In genomic region chr5:126368239-126368812, GRCh38 we compare ENCODE assay signal across 1 cellular context.
TF ChIP-seq lines count a peak whose summit lies in the region.

No MANE protein-coding gene starts in this region.

TF ChIP-seq in HepG2, 621 proteins besides CTCF, POLR2A, EP300 and RAD21 (continued from another document and continues in another):
- no peak for TF ChIP-seq ZBTB14 (CRISPR knock-in tag; IDR thresholded peaks at IDR 0.05)
- TF ChIP-seq MED1 (CRISPR knock-in tag; IDR thresholded peaks at IDR 0.05) = peak; percentile 47; the same call in 1 of the 2 replicates
- peak; percentile 71 for TF ChIP-seq SKI (IDR thresholded peaks at IDR 0.05; ENCODE audit: partially characterized antibody)
- no peak for TF ChIP-seq SOX13 (IDR thresholded peaks at IDR 0.05)
- peak in 1 of 2 experiments; percentile 42; a peak in 1 of 4 replicates for TF ChIP-seq SOX13 (CRISPR knock-in tag; conservative IDR thresholded peaks at IDR 0.05 in 1 of 2, IDR thresholded peaks at IDR 0.05 in 1 of 2)
- no peak for TF ChIP-seq ZNF691 (CRISPR knock-in tag; IDR thresholded peaks at IDR 0.05; ENCODE audit: borderline replicate concordance, low read depth)
- peak; percentile 97 for TF ChIP-seq RXRB (CRISPR knock-in tag; IDR thresholded peaks at IDR 0.05; ENCODE audit: borderline replicate concordance)
- no peak for TF ChIP-seq ZSCAN9 (CRISPR knock-in tag; IDR thresholded peaks at IDR 0.05; ENCODE audit: borderline replicate concordance)
- TF ChIP-seq ZUFSP (CRISPR knock-in tag; IDR thresholded peaks at IDR 0.05; ENCODE audit: borderline replicate concordance) = no peak
- peak; percentile 54 for TF ChIP-seq ARID5B (CRISPR knock-in tag; IDR thresholded peaks at IDR 0.05)
- TF ChIP-seq ZNF230 (CRISPR knock-in tag; IDR thresholded peaks at IDR 0.05) = no peak
- TF ChIP-seq SOX5 (CRISPR knock-in tag; IDR thresholded peaks at IDR 0.05; ENCODE audit: borderline replicate concordance) = peak; percentile 43; the same call in 1 of the 2 replicates
- TF ChIP-seq MAFG (CRISPR knock-in tag; IDR thresholded peaks at IDR 0.05) = no peak
- no peak for TF ChIP-seq ZSCAN12 (CRISPR knock-in tag; IDR thresholded peaks at IDR 0.05)
- TF ChIP-seq ZNF557 (CRISPR knock-in tag; IDR thresholded peaks at IDR 0.05) = no peak
- TF ChIP-seq NKX3-1 (CRISPR knock-in tag; IDR thresholded peaks at IDR 0.05) = no peak
- TF ChIP-seq HNRNPK (IDR thresholded peaks at IDR 0.05; ENCODE audit: low read depth, low read length, poor library complexity, severe bottlenecking) = no peak
- TF ChIP-seq FOXK1 (CRISPR knock-in tag; IDR thresholded peaks at IDR 0.05; ENCODE audit: borderline replicate concordance, low read depth) = peak; percentile 53; the same call in 1 of the 2 replicates
- no peak for TF ChIP-seq ZNF646 (CRISPR knock-in tag; IDR thresholded peaks at IDR 0.05)
- peak; percentile 48 for TF ChIP-seq CREM (IDR thresholded peaks at IDR 0.05)
- TF ChIP-seq CREM (CRISPR knock-in tag; IDR thresholded peaks at IDR 0.05) = no peak
- TF ChIP-seq HDAC1 (CRISPR knock-in tag; IDR thresholded peaks at IDR 0.05) = peak; percentile 58; the same call in 1 of the 2 replicates
- TF ChIP-seq ZNF335 (CRISPR knock-in tag; IDR thresholded peaks at IDR 0.05) = 0 out of 2 replicates have a peak, but pooled peaks have one; percentile 19
- TF ChIP-seq ZMYM4 (CRISPR knock-in tag; IDR thresholded peaks at IDR 0.05) = peak; percentile 47; the same call in 1 of the 2 replicates
- TF ChIP-seq SOX6 (IDR thresholded peaks at IDR 0.05) = no peak
- TF ChIP-seq SOX6 (CRISPR knock-in tag; IDR thresholded peaks at IDR 0.05) = peak; percentile 44
- peak; percentile 56; the same call in 1 of the 2 replicates for TF ChIP-seq NR2F6 (IDR thresholded peaks at IDR 0.05)
- 0 out of 2 replicates have a peak, but pooled peaks have one; percentile 10 for TF ChIP-seq NR2F6 (CRISPR knock-in tag; IDR thresholded peaks at IDR 0.05)
- no peak for TF ChIP-seq ZNF260 (CRISPR knock-in tag; IDR thresholded peaks at IDR 0.05; ENCODE audit: borderline replicate concordance, low read depth)
- peak; percentile 79 for TF ChIP-seq PITX1 (CRISPR knock-in tag; IDR thresholded peaks at IDR 0.05)
- TF ChIP-seq HNF4A (CRISPR knock-in tag; IDR thresholded peaks at IDR 0.05) = 0 out of 2 replicates have a peak, but pooled peaks have one; percentile 15
- no peak for TF ChIP-seq U2AF2 (IDR thresholded peaks at IDR 0.05; ENCODE audit: low read depth, low read length)
- peak; percentile 31; the same call in 1 of the 2 replicates for TF ChIP-seq ETV5 (CRISPR knock-in tag; IDR thresholded peaks at IDR 0.05; ENCODE audit: borderline replicate concordance)
- TF ChIP-seq PHF21A (CRISPR knock-in tag; IDR thresholded peaks at IDR 0.05) = peak; percentile 29; the same call in 1 of the 2 replicates
- TF ChIP-seq ZNF790 (CRISPR knock-in tag; IDR thresholded peaks at IDR 0.05; ENCODE audit: borderline replicate concordance) = no peak
- no peak for TF ChIP-seq KLF13 (CRISPR knock-in tag; IDR thresholded peaks at IDR 0.05)
- no peak for TF ChIP-seq HMGXB3 (CRISPR knock-in tag; IDR thresholded peaks at IDR 0.05; ENCODE audit: borderline replicate concordance)
- no peak for TF ChIP-seq ZNF326 (CRISPR knock-in tag; IDR thresholded peaks at IDR 0.05; ENCODE audit: borderline replicate concordance)
- TF ChIP-seq DRAP1 (CRISPR knock-in tag; IDR thresholded peaks at IDR 0.05) = no peak
- TF ChIP-seq FOXP1 (IDR thresholded peaks at IDR 0.05) = no peak
- TF ChIP-seq FOXP1 (CRISPR knock-in tag; IDR thresholded peaks at IDR 0.05) = peak; percentile 62
- no peak for TF ChIP-seq ZNF354B (CRISPR knock-in tag; IDR thresholded peaks at IDR 0.05)
